ENCODE assay signal across 1 cellular context in genomic region chrX:48936429-48937064, GRCh38.
TF ChIP-seq lines count a peak whose summit lies in the region.

No MANE protein-coding gene starts in this region.

TF ChIP-seq in SK-N-SH, 30 proteins besides CTCF, POLR2A, EP300 and RAD21 (continued from another document):
- TF ChIP-seq REST (IDR thresholded peaks at IDR 0.05; ENCODE audit: low read depth, low read length) (no peak), MXI1 (IDR thresholded peaks at IDR 0.05; ENCODE audit: low read depth, low read length) (no peak), GATA2 (CRISPR knock-in tag; IDR thresholded peaks at IDR 0.05) (no peak), PBX3 (IDR thresholded peaks at IDR 0.05) (no peak), FOXJ3 (CRISPR knock-in tag; IDR thresholded peaks at IDR 0.05) (no peak)
